ENCODE assay signal across 18 cellular contexts in the genomic region with DNA sequence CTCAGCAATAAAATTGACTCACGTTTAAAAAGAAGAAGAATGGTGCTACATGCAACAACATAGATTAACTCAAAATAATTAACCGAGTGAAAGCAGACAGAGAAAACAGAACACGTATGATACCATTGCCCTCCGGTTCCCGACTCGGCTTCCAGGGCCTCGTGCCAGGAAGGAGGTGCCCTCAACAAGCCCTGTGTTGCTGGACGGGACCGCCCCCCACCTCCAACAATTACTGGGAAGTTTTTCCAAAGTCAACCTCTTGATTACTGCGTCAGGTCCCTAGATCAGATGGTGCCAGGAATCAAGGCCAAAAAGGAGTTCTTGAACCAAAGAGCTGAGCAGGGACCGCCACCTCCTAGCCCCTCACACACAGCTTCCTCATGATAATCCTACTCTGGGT.
"Had no signal": no experiment of that assay in that cellular context is flagged by ENCODE, and none has a peak within 500 bp of the region (broad histone marks: within the 10 kb centered on the region; RNA-seq: fewer than 3 reads in every experiment).

No MANE protein-coding gene starts in this region.

- H3K9ac ChIP-seq: KMS-11 had no signal

- H3K4me3 ChIP-seq: Peyer's patch, SK-N-MC had no signal

- H3K27ac ChIP-seq: KMS-11, Peyer's patch, SK-N-MC had no signal

- H3K4me2 ChIP-seq: KMS-11 had no signal

- H3K27me3 ChIP-seq: Peyer's patch had no signal

- H3K9me3 ChIP-seq: Peyer's patch had no signal

- H3K36me3 ChIP-seq: Peyer's patch had no signal

- DNase-seq: activated CD4-positive, alpha-beta memory T cell treated with anti-CD3 and anti-CD28 coated beads, Interleukin-2, amount 10 ng/mL, durations not matched to agents 7 days and 5 days; activated CD4-positive, alpha-beta T cell treated with anti-CD3 and anti-CD28 coated beads for 36 hours; activated CD4-positive, alpha-beta T cell treated with anti-CD3 and anti-CD28 coated beads, Interleukin-2, amount 50 U/mL, for 1 hour; activated CD4-positive, CD25-positive, alpha-beta regulatory T cell; activated gamma-delta T cell; activated naive CD4-positive, alpha-beta T cell treated with anti-CD3 and anti-CD28 coated beads for 36 hours; activated T-cell treated with anti-CD3 and anti-CD28 coated beads for 4 hours; activated T-cell treated with anti-CD3 and anti-CD28 coated beads, Interleukin-2, amount 50 U/mL, for 48 hours; NCI-H1105 treated with DMSO at 0.1 percent for 48 hours; NCI-H1436 treated with DMSO at 0.1 percent for 48 hours; NCI-H187; NCI-H2081; Peyer's patch; SIG-M5; T-cell; T1000 had no signal

- H3K4me1 ChIP-seq: Peyer's patch had no signal

- ATAC-seq: activated CD4-positive, alpha-beta T cell treated with anti-CD3 and anti-CD28 coated beads for 36 hours; T-cell had no signal
